ENCODE assay signal across 11 cellular contexts in genomic region chr3:77041156-77041696, GRCh38. TPM values are rescaled to one million over a fixed set of nuclear protein-coding genes. Genes with fewer than 3 reads are reported as not detected.
DNase-seq lines count a peak whose midpoint lies in the region; ATAC-seq, FAIRE-seq and TF ChIP-seq lines count a peak whose summit lies in the region.
"Had no signal": no experiment of that assay in that cellular context is flagged by ENCODE, and none has a peak within 500 bp of the region (broad histone marks: within the 10 kb centered on the region; RNA-seq: fewer than 3 reads in every experiment).

No MANE protein-coding gene starts in this region.

- no peak for TF ChIP-seq CTCF in left ventricle myocardium inferior (IDR thresholded peaks at IDR 0.05; ENCODE audit: borderline replicate concordance)
- TF ChIP-seq CTCF in heart left ventricle (IDR thresholded peaks at IDR 0.05): no peak
- TF ChIP-seq CTCF in ascending aorta (IDR thresholded peaks at IDR 0.05): no peak
- TF ChIP-seq CTCF in GM10248 (IDR thresholded peaks at IDR 0.05; ENCODE audit: control extremely low read depth, extremely low read depth, low read depth, missing control alignments): no peak
- no peak for TF ChIP-seq CTCF in right atrium auricular region (IDR thresholded peaks at IDR 0.05)

- no peak for DNase-seq in left ventricle myocardium inferior
- DNase-seq in heart left ventricle: no peak
- no peak for DNase-seq in ascending aorta (ENCODE audit: low spot score in 2 of 2)
- DNase-seq in GM10248 (ENCODE audit: extremely low spot score): no peak
- DNase-seq in right atrium auricular region (ENCODE audit: low spot score): no peak
- no peak for DNase-seq in cerebellar nuclear complex (lab: John Stamatoyannopoulos, UW)
- DNase-seq in AG20443 (ENCODE audit: low spot score): no peak
- DNase-seq: DND-41, mucosa of descending colon, NCI-H1436 had no signal

- ATAC-seq in heart left ventricle: no peak
- ATAC-seq: mucosa of descending colon had no signal

- intact Hi-C loops in left ventricle myocardium inferior (cut with micrococcal nuclease): loop anchor here (5.0 kb wide), 1 partner anchor 216 kb away; no protein-coding TSS in a partner anchor
- intact Hi-C loops in heart left ventricle (cut with DNase I): no loop called here
- intact Hi-C loops in ascending aorta (cut with DNase I): no loop called here

- peak; percentile 24 for FAIRE-seq in islet of Langerhans (lab: Jason Lieb, UNC)

- H3K36me3 ChIP-seq in left ventricle myocardium inferior (no peaks in the 10 kb centered on the region), heart left ventricle (no peaks in the 10 kb centered on the region), ascending aorta (no peaks in the 10 kb centered on the region), right atrium auricular region (no peaks in the 10 kb centered on the region)

- CTCF ChIA-PET in GM10248 (lab: Yijun Ruan, JAX): no interaction called here

- no peak for TF ChIP-seq POLR2A in heart left ventricle (IDR thresholded peaks at IDR 0.05)

- POLR2A ChIA-PET in GM10248 (lab: Yijun Ruan, JAX): no interaction called here

- H3K27me3 ChIP-seq in left ventricle myocardium inferior (ENCODE audit: low read depth): peaks cover 90% of the 10 kb centered on the region
- H3K27me3 ChIP-seq in heart left ventricle: peaks cover 0 to 58% (median 16%) of the 10 kb centered on the region in 9 donors
- H3K27me3 ChIP-seq in ascending aorta: no peaks in the 10 kb centered on the region
- H3K27me3 ChIP-seq in right atrium auricular region: peaks cover 0 to 5% of the 10 kb centered on the region in 2 donors

- H3K4me1 ChIP-seq in left ventricle myocardium inferior: peaks cover 17% of the 10 kb centered on the region
- H3K4me1 ChIP-seq in heart left ventricle: peaks cover 0 to 19% (median 7%) of the 10 kb centered on the region in 12 donors
- no peaks in the 10 kb centered on the region for H3K4me1 ChIP-seq in ascending aorta
- H3K4me1 ChIP-seq in right atrium auricular region: peaks cover 0 to 23% of the 10 kb centered on the region in 2 donors

- H3K4me3 ChIP-seq in left ventricle myocardium inferior (peak overlapping the region; percentile 67), heart left ventricle (no peak overlapping the region), ascending aorta (peak overlapping the region; percentile 63 to 82), right atrium auricular region (no peak overlapping the region)
- H3K4me3 ChIP-seq: mucosa of descending colon had no signal

- 65 to 73% (median 66%) methylated on average over 6 of the region's 6 CpGs for WGBS in heart left ventricle, 4 donors

- H3K9me3 ChIP-seq in left ventricle myocardium inferior (replicated peaks): no peaks in the 10 kb centered on the region
- no peaks in the 10 kb centered on the region for H3K9me3 ChIP-seq in heart left ventricle
- H3K9me3 ChIP-seq in ascending aorta: no peaks in the 10 kb centered on the region
- no peaks in the 10 kb centered on the region for H3K9me3 ChIP-seq in right atrium auricular region
- H3K9me3 ChIP-seq: mucosa of descending colon had no signal

- H3K27ac ChIP-seq in left ventricle myocardium inferior (replicated peaks): no peak overlapping the region
- no peak overlapping the region for H3K27ac ChIP-seq in heart left ventricle
- no peak overlapping the region for H3K27ac ChIP-seq in ascending aorta
- H3K27ac ChIP-seq in right atrium auricular region: no peak overlapping the region

RNA-seq across cellular contexts. Expression of gene ROBO2, which starts 1.3 kb away (rescaled TPM):
- 0.19 TPM for total RNA-seq in left ventricle myocardium inferior
- total RNA-seq in heart left ventricle: under 1 TPM in 4 of 9 donors, not detected in 5; 0.04 to 0.93 (median 0.09) TPM
- under 1 TPM in 1 of 2 donors, not detected in 1; 0.06 TPM for polyA plus RNA-seq in heart left ventricle
- 2.9 TPM for total RNA-seq in ascending aorta
- total RNA-seq in right atrium auricular region: 1 to 10 TPM in 1 of 2 donors, not detected in 1; 2.5 TPM

Comparison
In these comparisons a context has a peak if more than half of its experiments do, and no peak if none do; other contexts are left out.
1. H3K4me3 ChIP-seq: peak in left ventricle myocardium inferior (single experiment) and ascending aorta (2 of 2); none in heart left ventricle (0 of 12) and right atrium auricular region (0 of 2).